ENCODE assay signal across 1 cellular context in genomic region chr11:117986981-117987495, GRCh38.
TF ChIP-seq lines count a peak whose summit lies in the region.

No MANE protein-coding gene starts in this region.

TF ChIP-seq in SK-N-SH, 30 proteins besides CTCF, POLR2A, EP300 and RAD21 (continued from another document):
- TF ChIP-seq IRF3 (IDR thresholded peaks at IDR 0.05; ENCODE audit: low read depth, low read length) (no peak), MEF2A (IDR thresholded peaks at IDR 0.05; ENCODE audit: borderline replicate concordance, low read depth) (no peak), PBX3 (IDR thresholded peaks at IDR 0.05) (no peak), TAF1 (IDR thresholded peaks at IDR 0.05; ENCODE audit: borderline replicate concordance, low read depth, low read length) (no peak)
TF ChIP-seq in SK-N-SH: peak in this region for 0.
